ENCODE assay signal across 21 cellular contexts in the genomic region with DNA sequence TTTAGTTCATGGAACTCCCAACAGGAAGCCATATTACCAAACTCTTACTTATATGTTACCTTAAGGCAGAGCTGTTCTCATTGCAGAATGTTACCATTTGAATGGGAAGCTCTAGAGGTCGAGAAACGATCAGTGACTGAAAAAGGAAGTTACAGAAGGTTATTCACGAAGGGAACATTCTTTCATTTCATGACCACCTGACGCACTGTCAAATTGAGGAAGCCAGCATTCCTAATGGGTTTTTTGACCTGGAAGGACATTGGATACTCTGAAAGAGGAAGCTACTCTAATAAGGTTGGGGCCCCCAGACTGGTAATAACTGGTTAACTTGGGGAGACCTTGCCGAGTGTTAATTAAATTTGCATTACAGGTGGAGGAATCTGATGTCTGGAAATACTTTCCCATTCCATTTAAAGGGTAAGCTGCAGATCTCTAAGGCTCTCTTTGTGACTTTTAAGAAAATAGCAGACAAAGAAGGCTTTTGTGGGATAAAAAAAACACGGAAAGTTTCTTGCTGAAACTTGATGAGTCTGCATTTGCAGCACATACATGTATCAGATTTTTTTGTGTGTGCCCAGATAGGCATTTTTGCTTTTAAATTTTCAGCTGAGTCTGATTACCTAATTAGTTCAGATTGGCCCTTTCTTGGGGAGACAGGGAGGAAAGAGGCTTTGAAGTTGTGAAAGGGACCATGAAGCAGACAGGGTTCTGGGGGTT.
A peak's percentile ranks its signal among the peaks of the same experiment; 100 is the strongest.
DNase-seq lines count a peak whose midpoint lies in the region; ATAC-seq and TF ChIP-seq lines count a peak whose summit lies in the region.
"Had no signal": no experiment of that assay in that cellular context is flagged by ENCODE, and none has a peak within 500 bp of the region (broad histone marks: within the 10 kb centered on the region; RNA-seq: fewer than 3 reads in every experiment).

No MANE protein-coding gene starts in this region.

- no peak overlapping the region for H3K4me3 ChIP-seq in sigmoid colon
- H3K4me3 ChIP-seq: Peyer's patch, tibial artery had no signal

- TF ChIP-seq CTCF in natural killer cell (IDR thresholded peaks at IDR 0.05) = no peak
- TF ChIP-seq CTCF in sigmoid colon (IDR thresholded peaks at IDR 0.05) = no peak

- peaks cover 0 to 13% (median 12%) of the 10 kb centered on the region in 4 donors for H3K4me1 ChIP-seq in sigmoid colon

- H3K36me3 Mint-ChIP-seq in natural killer cell treated with Interleukin-12 subunit alpha and Interleukin-12 subunit beta and Interleukin-15 and Interleukin-18, amount 100 ng/mL, for 72 hours = no peaks in the 10 kb centered on the region
- no peaks in the 10 kb centered on the region for H3K36me3 Mint-ChIP-seq in natural killer cell
- H3K36me3 Mint-ChIP-seq: CD8-positive, alpha-beta memory T cell; naive thymus-derived CD8-positive, alpha-beta T cell; stimulated activated effector memory CD8-positive, alpha-beta T cell treated with anti-CD3 and anti-CD28 coated beads, Interleukin-12 subunit alpha, Interleukin-12 subunit beta, amount 100 ng/mL, for 72 hours had no signal

- intact Hi-C loops in natural killer cell (cut with micrococcal nuclease) = no loop called here
- intact Hi-C loops in sigmoid colon (cut with DNase I) = no loop called here

- no peak for TF ChIP-seq EP300 in sigmoid colon (IDR thresholded peaks at IDR 0.05)

- no peak overlapping the region for H3K27ac ChIP-seq in sigmoid colon
- H3K27ac ChIP-seq: Peyer's patch had no signal

- peaks cover 0 to 45% of the 10 kb centered on the region in 2 donors for H3K4me1 Mint-ChIP-seq in natural killer cell treated with Interleukin-12 subunit alpha and Interleukin-12 subunit beta and Interleukin-15 and Interleukin-18, amount 100 ng/mL, for 72 hours (ENCODE audit: low read depth in 2 of 2)
- H3K4me1 Mint-ChIP-seq in natural killer cell = no peaks in the 10 kb centered on the region
- H3K4me1 Mint-ChIP-seq: CD8-positive, alpha-beta memory T cell; stimulated activated effector memory CD8-positive, alpha-beta T cell treated with anti-CD3 and anti-CD28 coated beads, Interleukin-12 subunit alpha, Interleukin-12 subunit beta, amount 100 ng/mL, for 72 hours had no signal

- H3K9me3 ChIP-seq in sigmoid colon = no peaks in the 10 kb centered on the region
- H3K9me3 ChIP-seq: Peyer's patch, tibial artery had no signal

- H3K27me3 ChIP-seq in sigmoid colon = no peaks in the 10 kb centered on the region
- H3K27me3 ChIP-seq: Peyer's patch, tibial artery had no signal

- WGBS in sigmoid colon, 2 donors = 67 to 87% methylated on average over 6 of the region's 6 CpGs

- peaks cover 7 to 8% of the 10 kb centered on the region in 2 donors for H3K27me3 Mint-ChIP-seq in natural killer cell treated with Interleukin-12 subunit alpha and Interleukin-12 subunit beta and Interleukin-15 and Interleukin-18, amount 100 ng/mL, for 72 hours
- H3K27me3 Mint-ChIP-seq in natural killer cell (ENCODE audit: low read depth in 2 of 2) = peaks cover 0 to 2% of the 10 kb centered on the region in 2 donors

- TF ChIP-seq POLR2A in sigmoid colon (IDR thresholded peaks at IDR 0.05) = no peak

- DNase-seq in natural killer cell treated with Interleukin-12 subunit alpha and Interleukin-12 subunit beta and Interleukin-15 and Interleukin-18, amount 100 ng/mL, for 72 hours (ENCODE audit: low spot score) = peak; percentile 47
- DNase-seq in natural killer cell (no peak), SKM-1 (lab: John Stamatoyannopoulos, UW; ENCODE audit: unreplicated experiment) (peak; percentile 66), medulla oblongata (ENCODE audit: extremely low spot score) (peak; percentile 27), NCI-H2171 (lab: John Stamatoyannopoulos, UW) (no peak), HuH-7.5 (ENCODE audit: low spot score) (no peak), sigmoid colon (no peak), NCI-H524 treated with DMSO at 0.1 percent for 48 hours (lab: John Stamatoyannopoulos, UW) (no peak)
- DNase-seq: activated CD4-positive, alpha-beta T cell treated with anti-CD3 and anti-CD28 coated beads, Interleukin-2, amount 50 U/mL, for 1 hour; activated gamma-delta T cell treated with Interleukin-2 at 50 U/mL for 16 hours; anterior cingulate cortex; CD8-positive, alpha-beta memory T cell; islet precursor cell; mesendoderm; naive thymus-derived CD8-positive, alpha-beta T cell; NCI-H2029; NCI-H69; Peyer's patch; SW 1271; tibial artery had no signal

- H3K36me3 ChIP-seq in sigmoid colon = no peaks in the 10 kb centered on the region
- H3K36me3 ChIP-seq: Peyer's patch, tibial artery had no signal

- no peak for ATAC-seq in natural killer cell treated with Interleukin-12 subunit alpha and Interleukin-12 subunit beta and Interleukin-15 and Interleukin-18, amount 100 ng/mL, for 72 hours
- ATAC-seq in natural killer cell = no peak
- ATAC-seq: naive thymus-derived CD8-positive, alpha-beta T cell; stimulated activated effector memory CD8-positive, alpha-beta T cell treated with anti-CD3 and anti-CD28 coated beads, Interleukin-12 subunit alpha, Interleukin-12 subunit beta, amount 100 ng/mL, for 72 hours had no signal

- H3K9me3 Mint-ChIP-seq in natural killer cell treated with Interleukin-12 subunit alpha and Interleukin-12 subunit beta and Interleukin-15 and Interleukin-18, amount 100 ng/mL, for 72 hours = no peaks in the 10 kb centered on the region
- H3K9me3 Mint-ChIP-seq in natural killer cell = no peaks in the 10 kb centered on the region
- H3K9me3 Mint-ChIP-seq: CD8-positive, alpha-beta memory T cell; stimulated activated effector memory CD8-positive, alpha-beta T cell treated with anti-CD3 and anti-CD28 coated beads, Interleukin-12 subunit alpha, Interleukin-12 subunit beta, amount 100 ng/mL, for 72 hours had no signal

- peak overlapping the region; percentile 13 for H3K4me3 Mint-ChIP-seq in natural killer cell treated with Interleukin-12 subunit alpha and Interleukin-12 subunit beta and Interleukin-15 and Interleukin-18, amount 100 ng/mL, for 72 hours
- no peak overlapping the region for H3K4me3 Mint-ChIP-seq in natural killer cell
- H3K4me3 Mint-ChIP-seq: CD8-positive, alpha-beta memory T cell; naive thymus-derived CD8-positive, alpha-beta T cell; stimulated activated effector memory CD8-positive, alpha-beta T cell treated with anti-CD3 and anti-CD28 coated beads, Interleukin-12 subunit alpha, Interleukin-12 subunit beta, amount 100 ng/mL, for 72 hours had no signal

- no peak overlapping the region for H3K27ac Mint-ChIP-seq in natural killer cell treated with Interleukin-12 subunit alpha and Interleukin-12 subunit beta and Interleukin-15 and Interleukin-18, amount 100 ng/mL, for 72 hours
- H3K27ac Mint-ChIP-seq in natural killer cell = no peak overlapping the region
- H3K27ac Mint-ChIP-seq: CD8-positive, alpha-beta memory T cell; naive thymus-derived CD8-positive, alpha-beta T cell; stimulated activated effector memory CD8-positive, alpha-beta T cell treated with anti-CD3 and anti-CD28 coated beads, Interleukin-12 subunit alpha, Interleukin-12 subunit beta, amount 100 ng/mL, for 72 hours had no signal

Comparison
In these comparisons a context has a peak if more than half of its experiments do, and no peak if none do; other contexts are left out.
1. DNase-seq: peak in natural killer cell treated with Interleukin-12 subunit alpha and Interleukin-12 subunit beta and Interleukin-15 and Interleukin-18, amount 100 ng/mL, for 72 hours (single experiment), SKM-1 (single experiment) and medulla oblongata (single experiment); none in natural killer cell (single experiment), NCI-H2171 (single experiment), HuH-7.5 (single experiment), sigmoid colon (single experiment) and NCI-H524 treated with DMSO at 0.1 percent for 48 hours (single experiment).